31 cellular contexts compared by ENCODE assay signal in the genomic region with DNA sequence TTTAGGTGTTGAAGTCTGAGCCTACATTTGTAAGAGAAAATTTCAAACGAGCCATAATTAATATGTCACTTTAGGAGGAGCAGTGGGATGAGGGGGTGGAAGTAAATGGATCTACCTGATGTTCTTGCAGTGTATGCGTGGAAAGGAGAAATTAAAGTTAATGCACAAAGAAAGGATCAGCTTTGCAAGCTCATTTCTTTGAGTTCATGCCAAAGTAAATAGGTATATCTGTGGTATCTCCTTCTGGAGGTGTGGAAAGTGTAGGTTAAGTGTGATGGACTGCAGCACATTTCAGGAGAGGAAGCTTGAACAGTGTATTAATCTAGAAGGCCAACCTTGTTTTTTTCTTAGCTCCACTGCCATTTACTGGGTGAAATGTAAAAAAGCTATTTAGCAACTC.
"Had no signal": no experiment of that assay in that cellular context is flagged by ENCODE, and none has a peak within 500 bp of the region (broad histone marks: within the 10 kb centered on the region; RNA-seq: fewer than 3 reads in every experiment).

No MANE protein-coding gene starts in this region.

- DNase-seq: activated B cell treated with CpG ODN at 0.5 μM for 24 hours; activated CD4-positive, alpha-beta memory T cell treated with anti-CD3 and anti-CD28 coated beads for 36 hours; activated CD4-positive, alpha-beta T cell treated with anti-CD3 and anti-CD28 coated beads for 4 hours; activated CD4-positive, alpha-beta T cell treated with anti-CD3 and anti-CD28 coated beads, Interleukin-2, amount 10 ng/mL, durations not matched to agents 24 days and 14 days; activated CD4-positive, alpha-beta T cell treated with anti-CD3 and anti-CD28 coated beads, Interleukin-2, amount 50 U/mL, for 1 hour; activated CD4-positive, alpha-beta T cell treated with anti-CD3 and anti-CD28 coated beads, Interleukin-2, amount 50 U/mL, for 4 hours; activated CD4-positive, CD25-positive, alpha-beta regulatory T cell treated with anti-CD3 and anti-CD28 coated beads, Interleukin-2, amount 50 U/mL, for 72 hours; activated CD8-positive, alpha-beta memory T cell treated with anti-CD3 and anti-CD28 coated beads, Interleukin-2, amount 50 U/mL, for 4 hours; activated CD8-positive, alpha-beta T cell treated with anti-CD3 and anti-CD28 coated beads for 36 hours; activated effector memory CD4-positive, alpha-beta T cell treated with anti-CD3 and anti-CD28 coated beads, Interleukin-2, amount 50 U/mL, for 16 hours; activated gamma-delta T cell treated with Interleukin-2 at 50 U/mL for 16 hours; activated naive CD4-positive, alpha-beta T cell; activated naive CD4-positive, alpha-beta T cell treated with anti-CD3 and anti-CD28 coated beads for 36 hours; activated naive CD4-positive, alpha-beta T cell treated with anti-CD3 and anti-CD28 coated beads, Interleukin-2, amount 50 U/mL, for 16 hours; activated naive CD8-positive, alpha-beta T cell treated with anti-CD3 and anti-CD28 coated beads for 36 hours; activated T-cell treated with anti-CD3 and anti-CD28 coated beads for 4 hours; activated T-cell treated with anti-CD3 and anti-CD28 coated beads, Interleukin-2, amount 50 U/mL, for 1 hour; activated T-cell treated with anti-CD3 and anti-CD28 coated beads, Interleukin-2, amount 50 U/mL, for 4 hours; activated T-cell treated with anti-CD3 and anti-CD28 coated beads, Interleukin-2, amount 50 U/mL, for 72 hours; adrenal gland; amniotic stem cell; aorta; body of pancreas; brain microvascular endothelial cell; central memory CD4-positive, alpha-beta T cell; T-cell; T-helper 17 cell; T-helper 9 cell had no signal

- H3K9me3 ChIP-seq: adrenal gland, body of pancreas had no signal

- H3K27me3 ChIP-seq: adrenal gland, body of pancreas, brain microvascular endothelial cell had no signal

- H3K27ac ChIP-seq: adrenal gland, body of pancreas, brain microvascular endothelial cell, VCaP had no signal

- H3K4me3 ChIP-seq: adrenal gland, body of pancreas had no signal

- H3K4me1 ChIP-seq: adrenal gland, body of pancreas had no signal

- ATAC-seq: activated CD8-positive, alpha-beta T cell treated with anti-CD3 and anti-CD28 coated beads for 36 hours; activated naive CD4-positive, alpha-beta T cell treated with anti-CD3 and anti-CD28 coated beads, Interleukin-2, amount 50 U/mL, for 72 hours; activated T-cell treated with anti-CD3 and anti-CD28 coated beads, Interleukin-2, amount 50 U/mL, for 4 hours; activated T-cell treated with anti-CD3 and anti-CD28 coated beads, Interleukin-2, amount 50 U/mL, for 72 hours; activated T-helper 17 cell treated with anti-CD3 and anti-CD28 coated beads, Interleukin-2, amount 50 U/mL, for 72 hours; body of pancreas; T-cell; T-helper 17 cell had no signal

- H3K36me3 ChIP-seq: adrenal gland, brain microvascular endothelial cell had no signal
